ENCODE assay signal across 8 cellular contexts in the genomic region with DNA sequence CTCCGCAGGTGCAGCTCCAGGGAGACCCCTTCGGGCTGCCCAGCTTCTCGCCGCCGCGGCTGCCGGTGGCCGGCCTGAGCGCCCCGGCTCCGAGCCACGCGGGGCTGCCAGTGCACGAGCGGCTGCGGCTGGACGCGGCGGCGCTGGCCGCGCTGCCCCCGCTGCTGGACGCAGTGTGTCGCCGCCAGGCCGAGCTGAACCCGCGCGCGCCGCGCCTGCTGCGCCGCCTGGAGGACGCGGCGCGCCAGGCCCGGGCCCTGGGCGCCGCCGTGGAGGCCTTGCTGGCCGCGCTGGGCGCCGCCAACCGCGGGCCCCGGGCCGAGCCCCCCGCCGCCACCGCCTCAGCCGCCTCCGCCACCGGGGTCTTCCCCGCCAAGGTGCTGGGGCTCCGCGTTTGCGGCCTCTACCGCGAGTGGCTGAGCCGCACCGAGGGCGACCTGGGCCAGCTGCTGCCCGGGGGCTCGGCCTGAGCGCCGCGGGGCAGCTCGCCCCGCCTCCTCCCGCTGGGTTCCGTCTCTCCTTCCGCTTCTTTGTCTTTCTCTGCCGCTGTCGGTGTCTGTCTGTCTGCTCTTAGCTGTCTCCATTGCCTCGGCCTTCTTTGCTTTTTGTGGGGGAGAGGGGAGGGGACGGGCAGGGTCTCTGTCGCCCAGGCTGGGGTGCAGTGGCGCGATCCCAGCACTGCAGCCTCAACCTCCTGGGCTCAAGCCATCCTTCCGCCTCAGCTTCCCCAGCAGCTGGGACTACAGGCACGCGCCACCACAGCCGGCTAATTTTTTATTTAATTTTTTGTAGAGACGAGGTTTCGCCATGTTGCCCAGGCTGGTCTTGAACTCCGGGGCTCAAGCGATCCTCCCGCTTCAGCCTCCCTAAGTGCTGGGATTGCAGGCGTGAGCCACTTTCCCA. TPM values are rescaled to one million over a fixed set of nuclear protein-coding genes. Genes with fewer than 3 reads are reported as not detected.
DNase-seq lines count a peak whose midpoint lies in the region; ATAC-seq, FAIRE-seq and TF ChIP-seq lines count a peak whose summit lies in the region.

No MANE protein-coding gene starts in this region.

- no peaks in the 10 kb centered on the region; the same call in 1 of the 2 replicates for H3K4me1 ChIP-seq in SJCRH30
- H3K4me1 ChIP-seq in right cardiac atrium (ENCODE audit: control insufficient read depth, insufficient read depth, low read length): peaks cover 3% of the 10 kb centered on the region

- CTCF ChIA-PET in AG04450 (lab: Charles Lee): interaction anchor here (0.6 to 4.2 kb wide), 12 partner anchors 8 to 137 kb away, joined by 3 to 59 read pairs (median 4); no protein-coding TSS in a partner anchor

- peak; percentile 43 for FAIRE-seq in GM12891 (lab: Jason Lieb, UNC)

- H3K27ac ChIP-seq in AG04450 (ENCODE audit: low read depth, low read length) (peak overlapping the region; percentile 61), SJCRH30 (peak overlapping the region; percentile 76), right cardiac atrium (ENCODE audit: low read length) (peak overlapping the region; percentile 71)

- TF ChIP-seq CTCF in AG04450 (IDR thresholded peaks at IDR 0.05; ENCODE audit: low read depth, low read length): no peak

- ATAC-seq in HG03460 (IDR thresholded peaks at IDR 0.05; ENCODE audit: unreplicated experiment) (peak; percentile 69), right cardiac atrium (peak; percentile 83 to 88)

- no peak for DNase-seq in AG04450 (ENCODE audit: low read depth, low spot score)
- DNase-seq in GM12891 (ENCODE audit: insufficient read length, low spot score): peak; percentile 80
- peak; percentile 66 to 75 for DNase-seq in SJCRH30
- DNase-seq in anterior cingulate cortex (lab: John Stamatoyannopoulos, UW): peak in 41 of 58 donors; percentile 11 to 76 (median 47)
- peak; percentile 79 to 92 (median 91) for DNase-seq in right cardiac atrium
- DNase-seq in posterior vena cava (ENCODE audit: low spot score): peak; percentile 92
- DNase-seq in NCI-H226: no peak

- no peaks in the 10 kb centered on the region for H3K36me3 ChIP-seq in SJCRH30

- H3K9me3 ChIP-seq in AG04450 (ENCODE audit: control insufficient read depth, insufficient read depth, low read length): no peaks in the 10 kb centered on the region; the same call in 1 of the 2 replicates
- H3K9me3 ChIP-seq in SJCRH30 (replicated peaks): no peaks in the 10 kb centered on the region
- H3K9me3 ChIP-seq in right cardiac atrium (ENCODE audit: control insufficient read depth, low read length): no peaks in the 10 kb centered on the region

- intact Hi-C loops in right cardiac atrium (cut with DNase I): loop anchor here in 1 of 4 donors (5.0 kb wide), 1 partner anchor 60 kb away; no protein-coding TSS in a partner anchor
- intact Hi-C loops in posterior vena cava (cut with DNase I): loop anchor here in 1 of 2 donors (5.0 kb wide), 1 partner anchor 55 kb away; no protein-coding TSS in a partner anchor

- TF ChIP-seq POLR2A in GM12891 (IDR thresholded peaks at IDR 0.05; ENCODE audit: low read depth, low read length): no peak

- H3K4me3 ChIP-seq in AG04450 (ENCODE audit: low read depth, low read length) (peak overlapping the region; percentile 45), SJCRH30 (peak overlapping the region; percentile 64), right cardiac atrium (ENCODE audit: low read length) (peak overlapping the region; percentile 83)

- 9% methylated on average over 93 of the region's 93 CpGs for WGBS in right cardiac atrium

- H3K27me3 ChIP-seq in AG04450 (ENCODE audit: control insufficient read depth, insufficient read depth, low read length): no peaks in the 10 kb centered on the region
- no peaks in the 10 kb centered on the region for H3K27me3 ChIP-seq in SJCRH30
- H3K27me3 ChIP-seq in right cardiac atrium (ENCODE audit: control insufficient read depth, insufficient read depth): no peaks in the 10 kb centered on the region

- POLR2A ChIA-PET in AG04450 (lab: Yijun Ruan, JAX): interaction anchor here (0.6 to 2.2 kb wide), 6 partner anchors 9 to 154 kb away, joined by 3 to 10 read pairs (median 4); a partner anchor contains a TSS

TF ChIP-seq in GM12891, 5 proteins besides CTCF, POLR2A, EP300 and RAD21:
- TF ChIP-seq POLR2AphosphoS5 (IDR thresholded peaks at IDR 0.05; ENCODE audit: low read depth, low read length) (no peak), PAX5 (IDR thresholded peaks at IDR 0.05; ENCODE audit: insufficient read depth, low read length, severe bottlenecking) (no peak), POU2F2 (IDR thresholded peaks at IDR 0.05; ENCODE audit: low read depth, low read length) (no peak), SPI1 (IDR thresholded peaks at IDR 0.05; ENCODE audit: low read depth, low read length) (no peak), TAF1 (IDR thresholded peaks at IDR 0.05; ENCODE audit: low read depth, low read length) (no peak)

RNA-seq across cellular contexts. Expression of a gene that starts 5.9 kb away (rescaled TPM):
- polyA plus RNA-seq in AG04450 (2011; rRNA removed): 10.1 and 12.5 TPM in 2 replicates
- 6.5 and 6.6 TPM in 2 replicates for polyA minus RNA-seq in AG04450 (2011; rRNA and poly(A)+ RNA removed)
- 0.15 TPM for polyA plus RNA-seq in GM12891 (2012; ENCODE audit: low read depth, missing spikeins)
- total RNA-seq in SJCRH30 (2014; rRNA removed; shearing (Covaris generic)): 1.3 and 1.4 TPM in 2 replicates
- total RNA-seq in right cardiac atrium: 1 to 10 TPM; 7.4 to 9.8 (median 9.1) TPM
- 13.1 TPM for polyA plus RNA-seq in right cardiac atrium
- total RNA-seq in posterior vena cava: 1 to 10 TPM; 5.0 to 5.2 TPM

RNA-seq across cellular contexts. Expression of a gene that starts 8.4 kb away (rescaled TPM):
- polyA plus RNA-seq in AG04450 (2011; rRNA removed): 27.7 and 27.8 TPM in 2 replicates
- polyA minus RNA-seq in AG04450 (2011; rRNA and poly(A)+ RNA removed): 10.8 and 11.1 TPM in 2 replicates
- polyA plus RNA-seq in GM12891 (2012; ENCODE audit: low read depth, missing spikeins): 12.7 TPM
- total RNA-seq in SJCRH30 (2014; rRNA removed; shearing (Covaris generic)): 28.1 and 30.3 TPM in 2 replicates
- 10 to 100 TPM; 20.6 to 31.7 (median 26.3) TPM for total RNA-seq in right cardiac atrium
- 29.5 TPM for polyA plus RNA-seq in right cardiac atrium
- 10 to 100 TPM; 33.6 to 36.3 TPM for total RNA-seq in posterior vena cava

RNA-seq across cellular contexts. Expression of a gene that starts 21.1 kb away (rescaled TPM):
- 7.1 and 10.6 TPM in 2 replicates for polyA plus RNA-seq in AG04450 (2011; rRNA removed)
- 7.6 and 9.4 TPM in 2 replicates for polyA minus RNA-seq in AG04450 (2011; rRNA and poly(A)+ RNA removed)
- polyA plus RNA-seq in GM12891 (2012; ENCODE audit: low read depth, missing spikeins): 13.1 TPM
- total RNA-seq in SJCRH30 (2014; rRNA removed; shearing (Covaris generic)): 14.2 and 14.4 TPM in 2 replicates
- total RNA-seq in right cardiac atrium: 1 to 10 TPM; 5.1 to 8.4 (median 6.6) TPM
- 8.3 TPM for polyA plus RNA-seq in right cardiac atrium
- 10 to 100 TPM; 13.7 to 14.5 TPM for total RNA-seq in posterior vena cava

RNA-seq across cellular contexts. Expression of a gene that starts 46.5 kb away (rescaled TPM):
- polyA plus RNA-seq in AG04450 (2011; rRNA removed): 23.7 and 29.5 TPM in 2 replicates
- polyA minus RNA-seq in AG04450 (2011; rRNA and poly(A)+ RNA removed): 17.4 and 23.4 TPM in 2 replicates
- 18.0 TPM for polyA plus RNA-seq in GM12891 (2012; ENCODE audit: low read depth, missing spikeins)
- 4.0 and 7.0 TPM in 2 replicates for total RNA-seq in SJCRH30 (2014; rRNA removed; shearing (Covaris generic))
- 10 to 100 TPM; 11.8 to 14.6 (median 13.3) TPM for total RNA-seq in right cardiac atrium
- polyA plus RNA-seq in right cardiac atrium: 15.5 TPM
- 10 to 100 TPM; 11.0 to 17.5 TPM for total RNA-seq in posterior vena cava

RNA-seq across cellular contexts. Expression of a gene that starts 55.2 kb away (rescaled TPM):
- 1.1 and 1.4 TPM in 2 replicates for polyA plus RNA-seq in AG04450 (2011; rRNA removed)
- 2.4 and 5.3 TPM in 2 replicates for polyA minus RNA-seq in AG04450 (2011; rRNA and poly(A)+ RNA removed)
- polyA plus RNA-seq in GM12891 (2012; ENCODE audit: low read depth, missing spikeins): 10.9 TPM
- 8.9 TPM in 2 replicates for total RNA-seq in SJCRH30 (2014; rRNA removed; shearing (Covaris generic))
- total RNA-seq in right cardiac atrium: 10 to 100 TPM in 3 of 4 donors, 1 to 10 TPM in 1; 9.7 to 11.6 (median 10.2) TPM
- 9.6 TPM for polyA plus RNA-seq in right cardiac atrium
- total RNA-seq in posterior vena cava: 10 to 100 TPM; 11.8 to 17.7 TPM

Comparison
In these comparisons a context has a peak if more than half of its experiments do, and no peak if none do; other contexts are left out.
1. DNase-seq: peak in GM12891 (single experiment), SJCRH30 (2 of 2), anterior cingulate cortex (41 of 58), right cardiac atrium (3 of 3) and posterior vena cava (single experiment); none in AG04450 (single experiment) and NCI-H226 (single experiment).
2. Peak in every context shown above with its lines, with median percentiles within 50 percentile points of each other: H3K27ac ChIP-seq and H3K4me3 ChIP-seq.